9 cellular contexts compared by ENCODE assay signal in the genomic region with DNA sequence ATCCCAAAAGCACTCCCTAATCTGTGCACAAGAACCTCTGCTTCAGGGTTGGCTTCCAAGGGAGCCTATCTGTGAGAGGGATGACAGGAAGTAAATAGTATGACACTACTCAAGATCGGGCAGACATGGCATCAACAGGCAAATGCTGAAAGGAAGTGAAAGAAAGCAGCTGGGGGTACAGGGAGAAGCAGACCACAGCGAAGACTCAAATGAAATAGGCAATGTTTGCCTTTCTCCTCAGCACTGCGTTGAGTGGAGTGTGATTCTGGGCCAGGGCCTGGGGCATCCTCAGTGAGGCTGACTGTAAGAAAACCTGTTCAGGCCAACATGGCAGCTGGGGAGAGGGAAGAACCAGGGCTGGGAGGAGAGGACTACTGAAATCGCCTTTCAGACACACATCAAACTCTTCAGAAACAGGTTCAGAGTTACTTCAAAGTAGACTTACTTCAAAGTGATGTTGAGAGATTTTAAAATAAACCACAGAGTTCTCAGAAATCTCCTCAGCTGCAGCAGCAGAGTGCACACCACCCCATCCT.
DNase-seq lines count a peak whose midpoint lies in the region; ATAC-seq lines count a peak whose summit lies in the region.
"Had no signal": no experiment of that assay in that cellular context is flagged by ENCODE, and none has a peak within 500 bp of the region (broad histone marks: within the 10 kb centered on the region; RNA-seq: fewer than 3 reads in every experiment).

No MANE protein-coding gene starts in this region.

- DNase-seq in DMS53 (lab: John Stamatoyannopoulos, UW) (peak; percentile 24), DMS53 treated with DMSO at 0.1 percent for 48 hours (lab: John Stamatoyannopoulos, UW; ENCODE audit: unreplicated experiment) (no peak), activated T-cell treated with anti-CD3 and anti-CD28 coated beads for 1 hour (ENCODE audit: low read depth) (peak; percentile 2), HT-29 (ENCODE audit: low spot score) (no peak)
- DNase-seq in stimulated activated effector memory CD8-positive, alpha-beta T cell treated with anti-CD3 and anti-CD28 coated beads, Interleukin-12 subunit alpha, Interleukin-12 subunit beta, amount 100 ng/mL, for 72 hours (ENCODE audit: low spot score in 2 of 2), result no peak
- DNase-seq: NCI-H187 had no signal

- no peaks in the 10 kb centered on the region for H3K36me3 Mint-ChIP-seq in stimulated activated effector memory CD8-positive, alpha-beta T cell treated with anti-CD3 and anti-CD28 coated beads, Interleukin-12 subunit alpha, Interleukin-12 subunit beta, amount 100 ng/mL, for 72 hours

- peak; percentile 90 for ATAC-seq in HG03354 (IDR thresholded peaks at IDR 0.05; ENCODE audit: poor library complexity, severe bottlenecking, unreplicated experiment)
- peak; percentile 48 for ATAC-seq in stimulated activated effector memory CD8-positive, alpha-beta T cell treated with anti-CD3 and anti-CD28 coated beads, Interleukin-12 subunit alpha, Interleukin-12 subunit beta, amount 100 ng/mL, for 72 hours
- ATAC-seq in GM19328 (IDR thresholded peaks at IDR 0.05; ENCODE audit: unreplicated experiment), result no peak
- ATAC-seq in GM19455 (IDR thresholded peaks at IDR 0.05; ENCODE audit: unreplicated experiment), result no peak

- H3K4me1 Mint-ChIP-seq in stimulated activated effector memory CD8-positive, alpha-beta T cell treated with anti-CD3 and anti-CD28 coated beads, Interleukin-12 subunit alpha, Interleukin-12 subunit beta, amount 100 ng/mL, for 72 hours, result peaks cover 7% of the 10 kb centered on the region

- no peak overlapping the region for H3K4me3 Mint-ChIP-seq in stimulated activated effector memory CD8-positive, alpha-beta T cell treated with anti-CD3 and anti-CD28 coated beads, Interleukin-12 subunit alpha, Interleukin-12 subunit beta, amount 100 ng/mL, for 72 hours

- H3K9me3 Mint-ChIP-seq in stimulated activated effector memory CD8-positive, alpha-beta T cell treated with anti-CD3 and anti-CD28 coated beads, Interleukin-12 subunit alpha, Interleukin-12 subunit beta, amount 100 ng/mL, for 72 hours, result no peaks in the 10 kb centered on the region

- H3K27ac Mint-ChIP-seq in stimulated activated effector memory CD8-positive, alpha-beta T cell treated with anti-CD3 and anti-CD28 coated beads, Interleukin-12 subunit alpha, Interleukin-12 subunit beta, amount 100 ng/mL, for 72 hours, result peak overlapping the region; percentile 33

Comparison
In these comparisons a context has a peak if more than half of its experiments do, and no peak if none do; other contexts are left out.
1. DNase-seq: peak in DMS53 (single experiment) and activated T-cell treated with anti-CD3 and anti-CD28 coated beads for 1 hour (single experiment); none in DMS53 treated with DMSO at 0.1 percent for 48 hours (single experiment), stimulated activated effector memory CD8-positive, alpha-beta T cell treated with anti-CD3 and anti-CD28 coated beads, Interleukin-12 subunit alpha, Interleukin-12 subunit beta, amount 100 ng/mL, for 72 hours (0 of 2) and HT-29 (single experiment).
2. ATAC-seq: peak in HG03354 (single experiment) and stimulated activated effector memory CD8-positive, alpha-beta T cell treated with anti-CD3 and anti-CD28 coated beads, Interleukin-12 subunit alpha, Interleukin-12 subunit beta, amount 100 ng/mL, for 72 hours (single experiment); none in GM19328 (single experiment) and GM19455 (single experiment).